In the genomic region with DNA sequence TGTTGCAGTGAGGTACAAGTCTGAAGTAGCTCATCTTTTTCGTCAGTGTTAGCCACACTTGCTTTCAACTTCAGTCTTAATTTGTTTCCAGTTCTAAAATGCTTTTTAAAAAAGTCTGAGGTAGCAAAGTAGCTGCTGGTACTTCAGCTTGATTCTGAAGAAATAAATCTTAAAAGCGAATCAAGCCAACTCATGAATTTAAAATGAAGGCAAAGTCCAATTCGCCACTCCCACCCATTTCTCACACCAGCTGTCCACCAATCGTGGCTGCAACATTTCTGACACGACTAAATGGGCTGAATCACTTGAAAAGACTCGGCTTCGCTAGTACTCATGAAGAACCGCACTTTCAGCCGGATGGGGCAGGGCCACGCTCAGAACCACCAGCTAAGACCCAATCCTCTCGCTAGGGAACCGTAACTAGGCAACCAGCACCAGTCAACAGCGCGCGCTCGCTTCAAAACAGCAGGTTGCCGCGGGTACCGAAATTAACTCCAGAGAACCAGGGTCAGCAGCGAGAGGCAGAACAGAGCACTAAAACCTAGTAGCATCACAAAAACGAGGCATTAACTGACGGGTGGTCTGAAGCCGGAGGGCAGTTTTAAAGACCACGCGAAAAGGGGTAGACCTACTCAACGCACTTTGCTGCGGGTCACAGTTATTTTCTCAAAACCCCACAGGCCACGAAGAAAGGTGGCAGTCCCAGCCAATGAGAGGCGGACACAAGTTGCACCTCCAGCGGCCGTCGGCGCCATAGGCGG, we compare ENCODE assay signal across 8 cellular contexts. TPM values are rescaled to one million over a fixed set of nuclear protein-coding genes. Genes with fewer than 3 reads are reported as not detected.
A peak's percentile ranks its signal among the peaks of the same experiment; 100 is the strongest.
DNase-seq lines count a peak whose midpoint lies in the region; ATAC-seq and TF ChIP-seq lines count a peak whose summit lies in the region.

No MANE protein-coding gene starts in this region.

- no peaks in the 10 kb centered on the region for H3K36me3 ChIP-seq in CD4-positive, alpha-beta memory T cell (ENCODE audit: insufficient read depth, low read length)
- no peaks in the 10 kb centered on the region; the same call in 1 of the 2 replicates for H3K36me3 ChIP-seq in HUES48 (ENCODE audit: control insufficient read depth, insufficient read depth, low read length)

- H3K4me1 ChIP-seq in CD4-positive, alpha-beta memory T cell (ENCODE audit: insufficient read depth, low read length): peaks cover 67% of the 10 kb centered on the region
- peaks cover 28% of the 10 kb centered on the region for H3K4me1 ChIP-seq in HUES48 (ENCODE audit: control insufficient read depth, insufficient read depth, low read length)

- no peaks in the 10 kb centered on the region for H3K27me3 ChIP-seq in CD4-positive, alpha-beta memory T cell (ENCODE audit: insufficient read depth, low read length)
- H3K27me3 ChIP-seq in HUES48 (ENCODE audit: control insufficient read depth, insufficient read depth, low read length): no peaks in the 10 kb centered on the region

- peak in 2 of 3 experiments; percentile 31 to 34 for TF ChIP-seq CTCF in nephron (IDR thresholded peaks at IDR 0.05; ENCODE audit: unreplicated experiment in 3 of 3)

- DNase-seq in CD4-positive, alpha-beta memory T cell: peak; percentile 93 to 99 (median 97)
- DNase-seq in RPMI7951 (ENCODE audit: low read depth): peak; percentile 95
- DNase-seq in activated gamma-delta T cell (lab: John Stamatoyannopoulos, UW): peak; percentile 62
- DNase-seq in fibroblast of the conjunctiva (ENCODE audit: low read depth): peak; percentile 91
- DNase-seq in stimulated activated naive CD8-positive, alpha-beta T cell treated with anti-CD3 and anti-CD28 coated beads, Interleukin-15, Interleukin-2, amounts not matched to agents 100 U/mL and 50 U/mL, for 24 hours: peak; percentile 76

- H3K27me3 Mint-ChIP-seq in CD4-positive, alpha-beta memory T cell: peaks cover 5% of the 10 kb centered on the region in 2 donors
- no peaks in the 10 kb centered on the region for H3K27me3 Mint-ChIP-seq in nephron (ENCODE audit: low read depth)

- peak overlapping the region; percentile 93 to 100 (median 100) for H3K4me3 Mint-ChIP-seq in CD4-positive, alpha-beta memory T cell
- peak overlapping the region; percentile 99 for H3K4me3 Mint-ChIP-seq in nephron

- peak overlapping the region; percentile 100 for H3K27ac ChIP-seq in CD4-positive, alpha-beta memory T cell (ENCODE audit: low read depth, low read length)
- peak overlapping the region; percentile 100 for H3K27ac ChIP-seq in HUES48 (ENCODE audit: low read depth, low read length)

- CTCF ChIA-PET in CD4-positive, alpha-beta memory T cell (lab: Charles Lee; ENCODE audit: partially characterized antibody): interaction anchor here (0.7 to 4.0 kb wide), 14 partner anchors 15 to 1234 kb away, joined by 3 to 17 read pairs (median 4); a partner anchor contains a TSS

- H3K9ac ChIP-seq in HUES48 (ENCODE audit: low read depth, low read length): peak overlapping the region; percentile 100

- peaks cover 15 to 43% of the 10 kb centered on the region in 2 donors for H3K36me3 Mint-ChIP-seq in CD4-positive, alpha-beta memory T cell
- H3K36me3 Mint-ChIP-seq in nephron (ENCODE audit: low read depth): peaks cover 12% of the 10 kb centered on the region

- POLR2A ChIA-PET in CD4-positive, alpha-beta memory T cell (lab: Charles Lee; ENCODE audit: partially characterized antibody): interaction anchor here (0.8 to 7.8 kb wide), 33 partner anchors 8 to 1427 kb away, joined by 3 to 198 read pairs (median 6); a partner anchor contains a TSS

- peak overlapping the region; percentile 99 to 100 (median 100) for H3K27ac Mint-ChIP-seq in CD4-positive, alpha-beta memory T cell
- peak overlapping the region; percentile 100 for H3K27ac Mint-ChIP-seq in nephron

- H3K4me1 Mint-ChIP-seq in CD4-positive, alpha-beta memory T cell: peaks cover 27 to 82% (median 55%) of the 10 kb centered on the region in 4 donors
- peaks cover 48% of the 10 kb centered on the region for H3K4me1 Mint-ChIP-seq in nephron

- ATAC-seq in GM21381 (IDR thresholded peaks at IDR 0.05; ENCODE audit: unreplicated experiment): peak; percentile 34
- ATAC-seq in stimulated activated naive CD8-positive, alpha-beta T cell treated with anti-CD3 and anti-CD28 coated beads, Interleukin-15, Interleukin-2, amounts not matched to agents 100 U/mL and 50 U/mL, for 24 hours: peak; percentile 66

- peaks cover 0 to 12% (median 2%) of the 10 kb centered on the region in 8 donors for H3K9me3 Mint-ChIP-seq in CD4-positive, alpha-beta memory T cell
- H3K9me3 Mint-ChIP-seq in nephron: no peaks in the 10 kb centered on the region

- intact Hi-C loops in CD4-positive, alpha-beta memory T cell (cut with micrococcal nuclease): loop anchor here (1.0 to 10.0 kb wide), 6 partner anchors 29 to 791 kb away; a partner anchor contains a TSS

- H3K9me3 ChIP-seq in CD4-positive, alpha-beta memory T cell (ENCODE audit: control insufficient read depth in 1 of 2, low read length in 2 of 2): no peaks in the 10 kb centered on the region
- H3K9me3 ChIP-seq in HUES48 (ENCODE audit: control insufficient read depth, insufficient read depth, low read length): no peaks in the 10 kb centered on the region

- peak overlapping the region; percentile 92 to 94 for H3K4me3 ChIP-seq in CD4-positive, alpha-beta memory T cell (ENCODE audit: low read length in 2 of 2)
- H3K4me3 ChIP-seq in HUES48 (ENCODE audit: low read depth, low read length): peak overlapping the region; percentile 100

RNA-seq across cellular contexts. Expression of a gene that starts 0.9 kb away (rescaled TPM):
- total RNA-seq in CD4-positive, alpha-beta memory T cell: 100 to 1,000 TPM; 233 to 242 TPM
- polyA plus RNA-seq in CD4-positive, alpha-beta memory T cell: 100 to 1,000 TPM in 1 of 2 donors, 10 to 100 TPM in 1; 81.9 to 114 TPM
- 75.3 and 83.0 TPM in 2 replicates for total RNA-seq in RPMI7951 (2014; rRNA removed; shearing (Covaris generic))

RNA-seq across cellular contexts. Expression of a gene that starts 38.6 kb away (rescaled TPM):
- 1 to 10 TPM; 1.2 TPM for total RNA-seq in CD4-positive, alpha-beta memory T cell
- polyA plus RNA-seq in CD4-positive, alpha-beta memory T cell: 1 to 10 TPM in 1 of 2 donors, under 1 TPM in 1; 0.55 to 1.1 TPM
- total RNA-seq in RPMI7951 (2014; rRNA removed; shearing (Covaris generic)): 7.8 and 17.1 TPM in 2 replicates

Comparison
In these comparisons a context has a peak if more than half of its experiments do, and no peak if none do; other contexts are left out.
1. Peak in every context shown above with its lines: DNase-seq, ATAC-seq, H3K4me3 ChIP-seq and H3K27ac ChIP-seq.